26 cellular contexts compared by ENCODE assay signal in the genomic region with DNA sequence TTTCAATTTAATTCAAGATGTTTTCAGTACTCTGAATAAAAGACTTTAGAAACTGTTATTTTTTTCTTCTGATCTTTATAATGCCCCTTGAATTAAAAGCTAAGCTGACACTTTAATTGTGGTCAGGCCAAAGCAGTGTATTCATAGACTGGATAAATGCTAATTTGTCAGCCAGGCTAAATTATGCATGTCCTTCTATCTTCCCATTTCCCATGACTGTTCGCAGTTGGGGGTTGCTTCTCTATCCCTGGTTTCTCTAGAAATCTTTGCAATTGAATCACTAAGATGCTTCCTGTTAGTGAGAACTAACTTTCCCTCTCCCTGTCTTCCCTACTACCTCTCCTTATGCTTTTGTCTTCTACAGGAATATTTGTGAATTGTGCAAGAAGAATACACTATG.
A peak's percentile ranks its signal among the peaks of the same experiment; 100 is the strongest.
DNase-seq lines count a peak whose midpoint lies in the region; ATAC-seq, FAIRE-seq and TF ChIP-seq lines count a peak whose summit lies in the region.
"Had no signal": no experiment of that assay in that cellular context is flagged by ENCODE, and none has a peak within 500 bp of the region (broad histone marks: within the 10 kb centered on the region; RNA-seq: fewer than 3 reads in every experiment).

No MANE protein-coding gene starts in this region.

- FAIRE-seq in H1 (lab: Jason Lieb, UNC): peak; percentile 45
- FAIRE-seq: G401.6, K562 had no signal

- ATAC-seq in GM21529 (IDR thresholded peaks at IDR 0.05; ENCODE audit: unreplicated experiment) (no peak), HG02938 (IDR thresholded peaks at IDR 0.05; ENCODE audit: unreplicated experiment) (no peak)
- ATAC-seq: K562; psoas muscle; stimulated activated naive B cell treated with anti-CD40 and anti-IgM and Interleukin-4, amounts not matched to agents 10 μg/mL and 1 μg/mL and 100 μg/mL, for 72 hours; T-helper 17 cell had no signal

- H2BK120ac ChIP-seq in H1 (replicated peaks; ENCODE audit: low read depth, low read length): no peak overlapping the region

- no peak for TF ChIP-seq POLR2A in H1 (IDR thresholded peaks at IDR 0.05; ENCODE audit: control extremely low read depth in 1 of 2, low read depth in 2 of 2, low read length in 2 of 2)

- CTCF ChIA-PET in A673 (lab: Charles Lee): no interaction called here
- CTCF ChIA-PET in H1 (lab: Charles Lee; ENCODE audit: partially characterized antibody): no interaction called here

- intact Hi-C loops in A673 (cut with micrococcal nuclease; ENCODE audit: unreplicated experiment): no loop called here

- TF ChIP-seq EP300 in H1 (IDR thresholded peaks at IDR 0.05; ENCODE audit: borderline replicate concordance in 1 of 2, low read depth in 2 of 2, low read length in 2 of 2): no peak

- no peak overlapping the region for H2BK20ac ChIP-seq in H1 (ENCODE audit: low read length)

- H3K4me3 ChIP-seq in A673 (ENCODE audit: low read depth, low read length, poor library complexity, severe bottlenecking) (no peak overlapping the region), HUES48 (ENCODE audit: low read depth, low read length) (no peak overlapping the region), H1 (ENCODE audit: extremely low read depth in 1 of 4, insufficient read depth in 2 of 4, low read depth in 3 of 4, low read length in 4 of 4) (no peak overlapping the region)
- H3K4me3 ChIP-seq: K562, MG63, psoas muscle, suprapubic skin had no signal

- no peaks in the 10 kb centered on the region for H3K79me2 ChIP-seq in H1 (ENCODE audit: control insufficient read depth in 1 of 2, insufficient read depth in 2 of 2, low read length in 2 of 2)

- no peak overlapping the region for H2AFZ ChIP-seq in H1 (ENCODE audit: low read length)

- H4K20me1 ChIP-seq in H1 (replicated peaks in 1 of 2; ENCODE audit: control insufficient read depth in 1 of 2, insufficient read depth in 2 of 2, low read length in 2 of 2): no peaks in the 10 kb centered on the region

- no peaks in the 10 kb centered on the region for H3K79me1 ChIP-seq in H1 (ENCODE audit: low read depth, low read length)

- H3K18ac ChIP-seq in H1 (ENCODE audit: extremely low read depth, low read length): no peak overlapping the region

- H3K23ac ChIP-seq in H1 (ENCODE audit: insufficient read length): no peak overlapping the region

- no peak overlapping the region for H3K4me2 ChIP-seq in H1 (ENCODE audit: insufficient read depth in 1 of 2, low read depth in 2 of 2, low read length in 2 of 2)

- H4K91ac ChIP-seq in H1 (replicated peaks; ENCODE audit: insufficient read length, low read length): no peak overlapping the region

- H3K36me3 ChIP-seq in A673 (ENCODE audit: insufficient read depth, low read length, poor library complexity, severe bottlenecking) (no peaks in the 10 kb centered on the region), HUES48 (ENCODE audit: control insufficient read depth, insufficient read depth, low read length) (no peaks in the 10 kb centered on the region), H1 (ENCODE audit: control insufficient read depth in 2 of 4, insufficient read depth in 4 of 4, low read length in 3 of 4) (no peaks in the 10 kb centered on the region)
- H3K36me3 ChIP-seq: MG63, suprapubic skin had no signal

- H3K27me3 ChIP-seq in A673 (replicated peaks; ENCODE audit: insufficient read depth, low read depth, low read length, poor library complexity) (no peaks in the 10 kb centered on the region), HUES48 (ENCODE audit: control insufficient read depth, insufficient read depth, low read length) (no peaks in the 10 kb centered on the region), H1 (replicated peaks in 1 of 4; ENCODE audit: control insufficient read depth in 3 of 4, extremely low read depth in 1 of 4, insufficient read depth in 3 of 4, low read length in 3 of 4) (no peaks in the 10 kb centered on the region)
- H3K27me3 ChIP-seq: MG63, suprapubic skin had no signal

- H3K14ac ChIP-seq in H1 (ENCODE audit: insufficient read length): no peak overlapping the region

- no peak overlapping the region for H4K5ac ChIP-seq in H1 (ENCODE audit: insufficient read length, low read depth, low read length)

- H3K9me3 ChIP-seq in A673 (ENCODE audit: low read depth, low read length, poor library complexity, severe bottlenecking) (no peaks in the 10 kb centered on the region), HUES48 (ENCODE audit: control insufficient read depth, insufficient read depth, low read length) (no peaks in the 10 kb centered on the region), H1 (ENCODE audit: insufficient read depth in 2 of 2, low read depth in 1 of 2, low read length in 1 of 2) (no peaks in the 10 kb centered on the region)
- H3K9me3 ChIP-seq: psoas muscle, suprapubic skin had no signal

- no peak overlapping the region for H3K4ac ChIP-seq in H1 (replicated peaks; ENCODE audit: insufficient read length, low read depth, low read length)

- no peak overlapping the region for H2BK15ac ChIP-seq in H1 (ENCODE audit: low read length)

- no peak overlapping the region for H3K27ac ChIP-seq in A673 (ENCODE audit: low read depth, low read length, poor library complexity, severe bottlenecking)
- H3K27ac ChIP-seq in HUES48 (ENCODE audit: low read depth, low read length): peak overlapping the region; percentile 81
- H3K27ac ChIP-seq in H1 (ENCODE audit: low read depth, low read length): no peak overlapping the region
- H3K27ac ChIP-seq: psoas muscle, suprapubic skin had no signal

- no peaks in the 10 kb centered on the region for H3K23me2 ChIP-seq in H1 (ENCODE audit: low read depth, low read length)

- H3K56ac ChIP-seq in H1 (replicated peaks; ENCODE audit: insufficient read length, low read depth, low read length): no peak overlapping the region

- H4K8ac ChIP-seq in H1 (ENCODE audit: extremely low read depth, insufficient read depth, low read length): no peak overlapping the region

- no peak for TF ChIP-seq CTCF in A673 (conservative IDR thresholded peaks at IDR 0.05; ENCODE audit: low read depth, low read length)
- TF ChIP-seq CTCF in H1 (IDR thresholded peaks at IDR 0.05; ENCODE audit: control extremely low read depth in 1 of 3, insufficient read depth in 1 of 3, low read depth in 1 of 3, low read length in 3 of 3): no peak

- H3K4me1 ChIP-seq in A673 (ENCODE audit: insufficient read depth, low read length, poor library complexity, severe bottlenecking) (peaks cover 9% of the 10 kb centered on the region), HUES48 (ENCODE audit: control insufficient read depth, insufficient read depth, low read length) (peaks cover 22% of the 10 kb centered on the region), H1 (replicated peaks in 1 of 4; ENCODE audit: control insufficient read depth in 3 of 4, insufficient read depth in 4 of 4, low read length in 3 of 4) (no peaks in the 10 kb centered on the region; a peak in 1 of 7 replicates)
- H3K4me1 ChIP-seq: psoas muscle, suprapubic skin had no signal

- H2AK5ac ChIP-seq in H1 (ENCODE audit: low read depth, low read length): no peak overlapping the region

- H2BK5ac ChIP-seq in H1 (ENCODE audit: low read depth, low read length): no peak overlapping the region

- POLR2A ChIA-PET in A673 (lab: Charles Lee; ENCODE audit: low non-redundant PET): no interaction called here
- POLR2A ChIA-PET in H1 (lab: Charles Lee; ENCODE audit: partially characterized antibody): no interaction called here

- H2BK12ac ChIP-seq in H1 (ENCODE audit: low read depth, low read length): no peak overlapping the region

- WGBS in H1 (ENCODE audit: extremely low coverage in 1 of 2, insufficient coverage in 1 of 2, insufficient read length in 1 of 2, insufficient replicate concordance in 2 of 2, low coverage in 1 of 2, low lambda C conversion rate in 2 of 2, missing lambda C conversion rate in 1 of 2), 2 experiments: 19% methylated on average over 1 of the region's 1 CpG; no CpG with 5 or more reads in 1 of the 2 experiments

- no peak for TF ChIP-seq RAD21 in H1 (IDR thresholded peaks at IDR 0.05 in 1 of 2, conservative IDR thresholded peaks at IDR 0.05 in 1 of 2; ENCODE audit: low read depth in 2 of 2, low read length in 2 of 2)

- DNase-seq in A673 (ENCODE audit: low spot score) (peak; percentile 64), H1 (ENCODE audit: low read depth in 1 of 2, low spot score in 2 of 2) (no peak), midbrain (lab: John Stamatoyannopoulos, UW) (peak; percentile 9), DMS153 (lab: John Stamatoyannopoulos, UW) (no peak), foreskin melanocyte (no peak)
- DNase-seq: activated CD8-positive, alpha-beta memory T cell treated with anti-CD3 and anti-CD28 coated beads for 24 hours; activated effector memory CD4-positive, alpha-beta T cell treated with anti-CD3 and anti-CD28 coated beads, Interleukin-2, amount 50 U/mL, for 16 hours; activated naive CD8-positive, alpha-beta T cell treated with anti-CD3 and anti-CD28 coated beads, Interleukin-2, amount 10 ng/mL, durations not matched to agents 7 days and 5 days; activated T-cell treated with anti-CD3 and anti-CD28 coated beads, Interleukin-2, amount 50 U/mL, for 1 hour; AML-193; CD4-positive, alpha-beta memory T cell; glutamatergic neuron; MG63; NCI-H1105 treated with DMSO at 0.1 percent for 48 hours; NCI-H2029; NCI-H226; psoas muscle; stimulated activated CD4-positive, alpha-beta T cell treated with anti-CD3 and anti-CD28 coated beads, Interleukin-15, amount 100 ng/mL, for 24 hours; stimulated activated naive B cell treated with anti-CD40 and anti-IgM and Interleukin-4, amounts not matched to agents 10 μg/mL and 1 μg/mL and 100 μg/mL, for 72 hours; T-helper 17 cell had no signal

- no TSS peak for BruUV-seq in A673 (replicated peaks; lab: Mats Ljungman, UMichigan)

- H3K9ac ChIP-seq in HUES48 (ENCODE audit: low read depth, low read length): no peak overlapping the region
- no peak overlapping the region for H3K9ac ChIP-seq in H1 (replicated peaks in 1 of 4; ENCODE audit: extremely low read depth in 1 of 4, low read depth in 3 of 4, low read length in 3 of 4)

TF ChIP-seq in H1, 55 proteins besides CTCF, POLR2A, EP300 and RAD21 (continues in another document):
- TF ChIP-seq SIN3A (conservative IDR thresholded peaks at IDR 0.05 in 1 of 2, IDR thresholded peaks at IDR 0.05 in 1 of 2; ENCODE audit: low read depth in 1 of 2, low read length in 2 of 2) (no peak), FOSL1 (IDR thresholded peaks at IDR 0.05; ENCODE audit: insufficient read depth, low read depth, low read length) (no peak), KDM5A (IDR thresholded peaks at IDR 0.05; ENCODE audit: low read length) (no peak), POLR2AphosphoS5 (IDR thresholded peaks at IDR 0.05; ENCODE audit: low read depth, low read length) (no peak), SP1 (IDR thresholded peaks at IDR 0.05; ENCODE audit: low read depth, low read length) (no peak), ASH2L (IDR thresholded peaks at IDR 0.05; ENCODE audit: low read length) (no peak), SP2 (IDR thresholded peaks at IDR 0.05; ENCODE audit: low read length) (no peak), BACH1 (IDR thresholded peaks at IDR 0.05; ENCODE audit: low read length) (no peak)
- TF ChIP-seq, protein P1, sequence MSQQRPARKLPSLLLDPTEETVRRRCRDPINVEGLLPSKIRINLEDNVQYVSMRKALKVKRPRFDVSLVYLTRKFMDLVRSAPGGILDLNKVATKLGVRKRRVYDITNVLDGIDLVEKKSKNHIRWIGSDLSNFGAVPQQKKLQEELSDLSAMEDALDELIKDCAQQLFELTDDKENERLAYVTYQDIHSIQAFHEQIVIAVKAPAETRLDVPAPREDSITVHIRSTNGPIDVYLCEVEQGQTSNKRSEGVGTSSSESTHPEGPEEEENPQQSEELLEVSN (IDR thresholded peaks at IDR 0.05): no peak

Comparison
In these comparisons a context has a peak if more than half of its experiments do, and no peak if none do; other contexts are left out.
1. DNase-seq: peak in A673 (single experiment) and midbrain (single experiment); none in H1 (0 of 2), DMS153 (single experiment) and foreskin melanocyte (single experiment).